ENCODE assay signal across 1 cellular context in the genomic region with DNA sequence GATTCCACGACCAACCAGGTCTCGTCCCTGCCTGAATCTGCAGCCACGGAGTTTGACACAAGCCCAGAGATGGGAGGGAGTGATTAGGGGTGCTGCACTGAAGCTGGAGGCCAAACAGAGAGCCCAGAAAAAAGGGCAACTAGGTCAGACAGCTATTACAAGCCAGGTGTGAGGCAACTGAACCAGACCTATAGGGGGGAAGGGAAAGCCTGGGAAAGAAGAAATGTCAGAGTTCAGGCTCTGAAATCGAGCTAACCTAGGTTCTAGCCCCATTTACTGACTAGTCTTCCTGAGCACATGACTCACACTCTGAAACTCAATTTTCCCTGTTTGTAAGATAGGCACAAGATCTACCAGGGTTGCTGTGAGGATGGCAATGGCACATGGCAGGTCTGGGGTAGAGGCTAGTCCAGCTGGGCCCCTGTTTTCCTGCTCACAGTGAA.
TF ChIP-seq lines count a peak whose summit lies in the region.

No MANE protein-coding gene starts in this region.

TF ChIP-seq in GM23338, 12 proteins besides CTCF, POLR2A, EP300 and RAD21 (continued from another document):
- TF ChIP-seq ZNF462 (CRISPR knock-in tag; IDR thresholded peaks at IDR 0.05): no peak
- no peak for TF ChIP-seq ZNF114 (CRISPR knock-in tag; IDR thresholded peaks at IDR 0.05)
- TF ChIP-seq ZNF331 (CRISPR knock-in tag; IDR thresholded peaks at IDR 0.05; ENCODE audit: low read depth): no peak
- no peak for TF ChIP-seq ETS1 (IDR thresholded peaks at IDR 0.05)
TF ChIP-seq in GM23338: peak in this region for 0.
